ENCODE assay signal across 15 cellular contexts in genomic region chr21:45373991-45374816, GRCh38.
"Had no signal": no experiment of that assay in that cellular context is flagged by ENCODE, and none has a peak within 500 bp of the region (broad histone marks: within the 10 kb centered on the region; RNA-seq: fewer than 3 reads in every experiment).

No MANE protein-coding gene starts in this region.

- DNase-seq: activated CD4-positive, alpha-beta T cell treated with anti-CD3 and anti-CD28 coated beads for 4 hours; activated CD8-positive, alpha-beta memory T cell treated with anti-CD3 and anti-CD28 coated beads, Interleukin-2, amount 50 U/mL, for 48 hours; activated CD8-positive, alpha-beta T cell treated with anti-CD3 and anti-CD28 coated beads, Interleukin-2, amount 10 ng/mL, durations not matched to agents 7 days and 5 days; activated naive CD4-positive, alpha-beta T cell; activated naive CD8-positive, alpha-beta T cell treated with anti-CD3 and anti-CD28 coated beads, Interleukin-2, amount 50 U/mL, for 24 hours; colonic mucosa; effector CD4-positive, alpha-beta T cell; foreskin keratinocyte; head of caudate nucleus; nucleus accumbens; WERI-Rb-1 had no signal

- H3K36me3 Mint-ChIP-seq: naive thymus-derived CD8-positive, alpha-beta T cell had no signal

- H3K36me3 ChIP-seq: cardiac muscle cell, colonic mucosa, vagina, WERI-Rb-1 had no signal

- H3K4me3 Mint-ChIP-seq: activated CD8-positive, alpha-beta T cell treated with anti-CD3 and anti-CD28 coated beads, Interleukin-2, amount 10 ng/mL, durations not matched to agents 7 days and 5 days; activated naive CD8-positive, alpha-beta T cell treated with anti-CD3 and anti-CD28 coated beads, Interleukin-2, amount 50 U/mL, for 24 hours; naive thymus-derived CD8-positive, alpha-beta T cell had no signal

- ATAC-seq: activated CD8-positive, alpha-beta T cell treated with anti-CD3 and anti-CD28 coated beads, Interleukin-2, amount 10 ng/mL, durations not matched to agents 7 days and 5 days; activated naive CD8-positive, alpha-beta T cell treated with anti-CD3 and anti-CD28 coated beads, Interleukin-2, amount 50 U/mL, for 24 hours; naive thymus-derived CD8-positive, alpha-beta T cell had no signal

- H3K4me1 ChIP-seq: colonic mucosa had no signal

- H3K27ac ChIP-seq: cardiac muscle cell, colonic mucosa, foreskin keratinocyte, vagina, WERI-Rb-1 had no signal

- H3K9me3 Mint-ChIP-seq: activated naive CD8-positive, alpha-beta T cell treated with anti-CD3 and anti-CD28 coated beads, Interleukin-2, amount 50 U/mL, for 24 hours had no signal

- H3K9me3 ChIP-seq: colonic mucosa, vagina had no signal

- H3K27ac Mint-ChIP-seq: activated CD8-positive, alpha-beta T cell treated with anti-CD3 and anti-CD28 coated beads, Interleukin-2, amount 10 ng/mL, durations not matched to agents 7 days and 5 days; activated naive CD8-positive, alpha-beta T cell treated with anti-CD3 and anti-CD28 coated beads, Interleukin-2, amount 50 U/mL, for 24 hours had no signal

- H3K27me3 ChIP-seq: cardiac muscle cell, colonic mucosa, vagina had no signal

- H3K4me3 ChIP-seq: cardiac muscle cell, colonic mucosa, lung, vagina had no signal
